Comparison of ENCODE assay signal across 1 cellular context in the genomic region with DNA sequence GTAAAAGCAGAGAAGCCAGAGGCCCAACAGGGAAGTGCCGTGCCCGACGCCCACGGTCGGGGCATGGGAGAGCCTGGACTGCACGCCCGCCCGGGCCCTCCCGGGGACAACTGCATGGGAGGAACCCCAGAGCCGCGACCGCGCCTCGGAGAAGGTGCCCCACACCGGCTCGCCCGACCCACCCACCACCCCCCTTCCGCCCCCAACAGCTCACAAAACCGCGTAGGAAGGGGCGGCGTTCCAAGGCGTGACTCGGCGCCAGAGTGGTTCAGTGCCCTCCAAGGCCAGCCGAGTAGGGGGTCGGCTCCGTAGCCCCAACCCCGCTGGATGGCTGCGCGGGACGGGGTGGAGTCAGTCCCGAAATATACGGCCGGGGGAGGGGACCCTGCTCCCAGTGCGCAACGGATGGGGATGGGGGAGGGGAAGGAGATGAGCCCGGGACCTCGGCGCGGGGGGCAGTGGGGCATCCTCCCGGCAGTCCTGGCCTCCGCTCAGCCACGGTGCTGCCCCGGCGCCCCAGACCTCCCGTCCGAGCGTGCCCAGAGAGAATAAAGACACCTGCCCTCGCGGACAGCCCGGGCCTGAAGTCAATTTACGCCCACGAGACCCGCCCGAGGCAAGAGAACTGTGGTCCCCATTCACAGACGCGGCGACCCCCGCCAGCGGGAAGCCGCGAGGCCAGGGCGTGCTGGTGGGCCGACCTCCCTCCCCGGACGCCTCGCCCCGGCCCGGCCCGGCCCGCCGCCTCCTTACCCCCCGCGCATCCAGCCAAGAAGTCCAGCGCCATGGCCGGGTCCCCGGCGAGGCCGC.
TF ChIP-seq lines count a peak whose summit lies in the region.

No MANE protein-coding gene starts in this region.

TF ChIP-seq in GM23338, 12 proteins besides CTCF, POLR2A, EP300 and RAD21:
- TF ChIP-seq ZNF462 (CRISPR knock-in tag; IDR thresholded peaks at IDR 0.05): no peak
- peak; percentile 14; the same call in 1 of the 2 replicates for TF ChIP-seq POLR2AphosphoS5 (IDR thresholded peaks at IDR 0.05; ENCODE audit: low read depth)
